Comparison of ENCODE assay signal across 8 cellular contexts in genomic region chr11:86244522-86245368, GRCh38. TPM values are rescaled to one million over a fixed set of nuclear protein-coding genes. Genes with fewer than 3 reads are reported as not detected.
A peak's percentile ranks its signal among the peaks of the same experiment; 100 is the strongest.
DNase-seq lines count a peak whose midpoint lies in the region; ATAC-seq and TF ChIP-seq lines count a peak whose summit lies in the region.

A gene with protein sequence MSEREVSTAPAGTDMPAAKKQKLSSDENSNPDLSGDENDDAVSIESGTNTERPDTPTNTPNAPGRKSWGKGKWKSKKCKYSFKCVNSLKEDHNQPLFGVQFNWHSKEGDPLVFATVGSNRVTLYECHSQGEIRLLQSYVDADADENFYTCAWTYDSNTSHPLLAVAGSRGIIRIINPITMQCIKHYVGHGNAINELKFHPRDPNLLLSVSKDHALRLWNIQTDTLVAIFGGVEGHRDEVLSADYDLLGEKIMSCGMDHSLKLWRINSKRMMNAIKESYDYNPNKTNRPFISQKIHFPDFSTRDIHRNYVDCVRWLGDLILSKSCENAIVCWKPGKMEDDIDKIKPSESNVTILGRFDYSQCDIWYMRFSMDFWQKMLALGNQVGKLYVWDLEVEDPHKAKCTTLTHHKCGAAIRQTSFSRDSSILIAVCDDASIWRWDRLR (plus strand): TSS chr11:86244753. CDS start chr11:86245230, 477 bp downstream.

- H3K27me3 ChIP-seq in liver (ENCODE audit: control insufficient read depth in 4 of 4, insufficient read depth in 4 of 4, low read length in 3 of 4), result no peaks in the 10 kb centered on the region

- DNase-seq in NCI-H748 (lab: John Stamatoyannopoulos, UW; ENCODE audit: unreplicated experiment), result peak; percentile 93
- peak; percentile 79 to 90 for DNase-seq in activated CD4-positive, alpha-beta T cell treated with anti-CD3 and anti-CD28 coated beads, Interleukin-2, amount 50 U/mL, for 24 hours (ENCODE audit: low read depth in 1 of 2, low spot score in 1 of 2)
- peak; percentile 84 to 95 for DNase-seq in dermis microvascular lymphatic vessel endothelial cell (ENCODE audit: low read depth in 2 of 2)
- DNase-seq in stimulated activated CD4-positive, alpha-beta T cell treated with anti-CD3 and anti-CD28 coated beads, Interleukin-4, amount 100 ng/mL, for 24 hours, result peak; percentile 95

- TF ChIP-seq CTCF in C4-2B (conservative IDR thresholded peaks at IDR 0.05), result no peak
- no peak for TF ChIP-seq CTCF in liver (IDR thresholded peaks at IDR 0.05; ENCODE audit: low read depth, low read length, missing input control)

- under 1% methylated on average over 64 of the region's 64 CpGs for WGBS in liver

- H3K4me3 ChIP-seq in liver (ENCODE audit: low read depth in 1 of 3, low read length in 3 of 3), result peak within 1 kb of the TSS; percentile 69 to 95 (median 91)

- H3K4me1 ChIP-seq in liver (ENCODE audit: control insufficient read depth in 4 of 4, insufficient read depth in 4 of 4, low read length in 3 of 4), result peaks cover 3 to 19% (median 13%) of the 10 kb centered on the region in 4 donors

- peak within 1 kb of the TSS; percentile 93 for H3K27ac ChIP-seq in C4-2B
- H3K27ac ChIP-seq in liver (ENCODE audit: low read depth in 1 of 2, low read length in 2 of 2), result peak within 1 kb of the TSS; percentile 96 to 97

- ATAC-seq in GM19395 (IDR thresholded peaks at IDR 0.05; ENCODE audit: unreplicated experiment) (peak; percentile 69), HG03558 (IDR thresholded peaks at IDR 0.05; ENCODE audit: extremely low read depth, unreplicated experiment) (peak; percentile 42)

- peak within 1 kb of the TSS; percentile 67 to 98 for H3K9ac ChIP-seq in liver (ENCODE audit: low read depth in 1 of 2, low read length in 2 of 2)

- peak in 1 of 2 donors; percentile 24 for TF ChIP-seq RAD21 in liver (IDR thresholded peaks at IDR 0.05)

- H3K9me3 ChIP-seq in liver (ENCODE audit: control insufficient read depth in 4 of 4, low read length in 3 of 4), result no peaks in the 10 kb centered on the region

- no peaks in the 10 kb centered on the region for H3K36me3 ChIP-seq in liver (ENCODE audit: control insufficient read depth in 4 of 4, insufficient read depth in 3 of 4, low read depth in 1 of 4, low read length in 3 of 4)

TF ChIP-seq in liver, 16 proteins besides CTCF, POLR2A, EP300 and RAD21:
- TF ChIP-seq, protein P1, sequence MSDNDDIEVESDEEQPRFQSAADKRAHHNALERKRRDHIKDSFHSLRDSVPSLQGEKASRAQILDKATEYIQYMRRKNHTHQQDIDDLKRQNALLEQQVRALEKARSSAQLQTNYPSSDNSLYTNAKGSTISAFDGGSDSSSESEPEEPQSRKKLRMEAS (IDR thresholded peaks at IDR 0.05), result peak; percentile 86
- TF ChIP-seq ATF3 (IDR thresholded peaks at IDR 0.05) (peak; percentile 29), FOXA2 (IDR thresholded peaks at IDR 0.05) (no peak), NR2F2 (IDR thresholded peaks at IDR 0.05) (no peak), TAF1 (conservative IDR thresholded peaks at IDR 0.05) (no peak), JUND (IDR thresholded peaks at IDR 0.05) (peak; percentile 79), FOXA1 (IDR thresholded peaks at IDR 0.05) (no peak), YY1 (IDR thresholded peaks at IDR 0.05) (peak; percentile 82), GABPA (IDR thresholded peaks at IDR 0.05 in 1 of 2, conservative IDR thresholded peaks at IDR 0.05 in 1 of 2) (peak in 1 of 2 donors; percentile 72), EGR1 (IDR thresholded peaks at IDR 0.05; ENCODE audit: low read depth in 2 of 2) (peak; percentile 28 to 85), SP1 (IDR thresholded peaks at IDR 0.05) (peak; percentile 73), HNF4G (IDR thresholded peaks at IDR 0.05) (no peak), HNF4A (conservative IDR thresholded peaks at IDR 0.05) (peak; percentile 25 to 31), REST (IDR thresholded peaks at IDR 0.05) (no peak), RXRA (IDR thresholded peaks at IDR 0.05) (peak in 1 of 2 donors; percentile 1)
- TF ChIP-seq, protein P2, sequence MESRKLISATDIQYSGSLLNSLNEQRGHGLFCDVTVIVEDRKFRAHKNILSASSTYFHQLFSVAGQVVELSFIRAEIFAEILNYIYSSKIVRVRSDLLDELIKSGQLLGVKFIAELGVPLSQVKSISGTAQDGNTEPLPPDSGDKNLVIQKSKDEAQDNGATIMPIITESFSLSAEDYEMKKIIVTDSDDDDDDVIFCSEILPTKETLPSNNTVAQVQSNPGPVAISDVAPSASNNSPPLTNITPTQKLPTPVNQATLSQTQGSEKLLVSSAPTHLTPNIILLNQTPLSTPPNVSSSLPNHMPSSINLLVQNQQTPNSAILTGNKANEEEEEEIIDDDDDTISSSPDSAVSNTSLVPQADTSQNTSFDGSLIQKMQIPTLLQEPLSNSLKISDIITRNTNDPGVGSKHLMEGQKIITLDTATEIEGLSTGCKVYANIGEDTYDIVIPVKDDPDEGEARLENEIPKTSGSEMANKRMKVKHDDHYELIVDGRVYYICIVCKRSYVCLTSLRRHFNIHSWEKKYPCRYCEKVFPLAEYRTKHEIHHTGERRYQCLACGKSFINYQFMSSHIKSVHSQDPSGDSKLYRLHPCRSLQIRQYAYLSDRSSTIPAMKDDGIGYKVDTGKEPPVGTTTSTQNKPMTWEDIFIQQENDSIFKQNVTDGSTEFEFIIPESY (IDR thresholded peaks at IDR 0.05), result peak; percentile 67

RNA-seq across cellular contexts. Expression of the gene that starts here (rescaled TPM):
- total RNA-seq in dermis microvascular lymphatic vessel endothelial cell (10.2 and 12.8 TPM in 2 replicates), liver (10 to 100 TPM; 10.0 to 17.1 TPM)
- 1 to 10 TPM; 5.4 to 6.3 TPM for polyA plus RNA-seq in liver

Comparison
In these comparisons a context has a peak if more than half of its experiments do, and no peak if none do; other contexts are left out.
1. Peak in every context shown above with its lines: DNase-seq, ATAC-seq, H3K4me3 ChIP-seq and H3K27ac ChIP-seq.